Comparison of ENCODE assay signal across 18 cellular contexts in the genomic region with DNA sequence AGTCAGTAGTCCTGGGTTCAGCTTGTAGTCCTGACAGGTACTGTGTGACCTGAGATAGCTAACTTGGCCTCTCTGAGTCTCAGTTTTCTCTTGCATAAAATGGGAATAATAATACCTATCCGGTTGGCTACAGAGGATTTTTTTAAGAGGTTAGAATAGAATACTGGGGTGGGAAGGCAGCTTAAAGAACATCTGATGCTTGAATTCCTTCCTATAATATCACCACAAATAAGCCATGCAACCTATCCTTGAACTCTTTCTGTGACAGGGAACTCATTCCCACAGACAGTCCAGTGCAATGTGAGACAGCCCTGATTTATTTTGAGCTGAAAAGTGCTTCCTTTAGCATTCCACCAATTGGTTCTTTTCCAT.
DNase-seq lines count a peak whose midpoint lies in the region; ATAC-seq, FAIRE-seq and TF ChIP-seq lines count a peak whose summit lies in the region.
"Had no signal": no experiment of that assay in that cellular context is flagged by ENCODE, and none has a peak within 500 bp of the region (broad histone marks: within the 10 kb centered on the region; RNA-seq: fewer than 3 reads in every experiment).

No MANE protein-coding gene starts in this region.

- no peak for TF ChIP-seq RAD21 in HepG2 (CRISPR knock-in tag; IDR thresholded peaks at IDR 0.05)

- peaks cover 4% of the 10 kb centered on the region for H3K4me1 Mint-ChIP-seq in activated T-helper 2 cell treated with anti-CD3 and anti-CD28 coated beads, Interferon-gamma antibody, Interleukin-2, Interleukin-4, amounts not matched to agents 10 μg/mL and 5 μg/mL and 100 μg/mL, durations not matched to agents 14 hours and 24 hours and 36 hours (ENCODE audit: low read depth)

- peaks cover 44% of the 10 kb centered on the region for H3K4me1 ChIP-seq in HepG2 (ENCODE audit: insufficient read depth, low read length)
- no peaks in the 10 kb centered on the region for H3K4me1 ChIP-seq in right lobe of liver
- H3K4me1 ChIP-seq in esophagus muscularis mucosa, result peaks cover 18 to 56% (median 51%) of the 10 kb centered on the region in 4 donors
- H3K4me1 ChIP-seq in trophoblast cell (ENCODE audit: control insufficient read depth in 1 of 2, insufficient read depth in 2 of 2, low read length in 2 of 2), result peaks cover 7 to 19% of the 10 kb centered on the region in 2 experiments

- H3K36me3 Mint-ChIP-seq in activated T-helper 2 cell treated with anti-CD3 and anti-CD28 coated beads, Interferon-gamma antibody, Interleukin-2, Interleukin-4, amounts not matched to agents 10 μg/mL and 5 μg/mL and 100 μg/mL, durations not matched to agents 14 hours and 24 hours and 36 hours (ENCODE audit: low read depth), result no peaks in the 10 kb centered on the region
- H3K36me3 Mint-ChIP-seq: brain had no signal

- WGBS in HepG2 (ENCODE audit: low lambda C conversion rate), result 90% methylated on average over 1 of the region's 1 CpG
- WGBS in right lobe of liver (ENCODE audit: insufficient coverage, low coverage, low lambda C conversion rate, missing lambda C conversion rate), result 78% methylated on average over 1 of the region's 1 CpG
- 80% methylated on average over 1 of the region's 1 CpG for whole genome bisulfite sequencing in esophagus muscularis mucosa
- WGBS in trophoblast cell (ENCODE audit: extremely low coverage, insufficient coverage, insufficient read length), result no CpG with 5 or more reads among the region's 1 CpG

- no peak overlapping the region for H4K12ac ChIP-seq in trophoblast cell (ENCODE audit: low read depth, low read length)

- TF ChIP-seq EP300 in HepG2 (IDR thresholded peaks at IDR 0.05; ENCODE audit: low read depth in 2 of 2, low read length in 2 of 2) (no peak), HepG2 (CRISPR knock-in tag; IDR thresholded peaks at IDR 0.05; ENCODE audit: borderline replicate concordance) (no peak), esophagus muscularis mucosa (IDR thresholded peaks at IDR 0.05) (no peak)

- H3K4me3 Mint-ChIP-seq in activated T-helper 2 cell treated with anti-CD3 and anti-CD28 coated beads, Interferon-gamma antibody, Interleukin-2, Interleukin-4, amounts not matched to agents 10 μg/mL and 5 μg/mL and 100 μg/mL, durations not matched to agents 14 hours and 24 hours and 36 hours (ENCODE audit: low read depth), result no peak overlapping the region
- H3K4me3 Mint-ChIP-seq: brain; effector memory CD8-positive, alpha-beta T cell had no signal

- H2AK5ac ChIP-seq in trophoblast cell (ENCODE audit: low read length), result no peak overlapping the region

- H4K20me1 ChIP-seq in HepG2 (ENCODE audit: insufficient read depth, low read length), result no peaks in the 10 kb centered on the region

- H3K27me3 ChIP-seq in HepG2 (ENCODE audit: control insufficient read depth in 1 of 2, insufficient read depth in 2 of 2, low read length in 2 of 2) (no peaks in the 10 kb centered on the region), right lobe of liver (no peaks in the 10 kb centered on the region), esophagus muscularis mucosa (no peaks in the 10 kb centered on the region), trophoblast cell (ENCODE audit: insufficient read depth, low read length) (no peaks in the 10 kb centered on the region)

- H3K18ac ChIP-seq in trophoblast cell (ENCODE audit: low read length), result no peak overlapping the region

- no peak overlapping the region for H2BK5ac ChIP-seq in trophoblast cell (ENCODE audit: low read depth, low read length, poor library complexity)

- H3K14ac ChIP-seq in trophoblast cell (ENCODE audit: low read length), result no peak overlapping the region

- H4K91ac ChIP-seq in trophoblast cell (ENCODE audit: low read depth, low read length), result no peak overlapping the region

- H3K27me3 Mint-ChIP-seq in activated T-helper 2 cell treated with anti-CD3 and anti-CD28 coated beads, Interferon-gamma antibody, Interleukin-2, Interleukin-4, amounts not matched to agents 10 μg/mL and 5 μg/mL and 100 μg/mL, durations not matched to agents 14 hours and 24 hours and 36 hours (ENCODE audit: low read depth), result peaks cover 2% of the 10 kb centered on the region
- H3K27me3 Mint-ChIP-seq: brain; effector memory CD8-positive, alpha-beta T cell had no signal

- no peak overlapping the region for H3K27ac ChIP-seq in HepG2 (ENCODE audit: extremely low read length, insufficient read depth, low read length)
- peak overlapping the region in 1 of 3 donors; percentile 8 for H3K27ac ChIP-seq in right lobe of liver
- H3K27ac ChIP-seq in esophagus muscularis mucosa (replicated peaks in 1 of 4), result peak overlapping the region; percentile 45 to 68 (median 55)
- H3K27ac ChIP-seq in trophoblast cell (ENCODE audit: low read depth, low read length), result peak overlapping the region; percentile 82
- H3K27ac ChIP-seq: VCaP had no signal

- H3K4ac ChIP-seq in trophoblast cell (ENCODE audit: low read depth, low read length), result no peak overlapping the region

- TF ChIP-seq POLR2A in HepG2 (IDR thresholded peaks at IDR 0.05; ENCODE audit: insufficient read depth in 1 of 2, low read depth in 2 of 2, low read length in 2 of 2) (no peak), right lobe of liver (IDR thresholded peaks at IDR 0.05) (no peak), esophagus muscularis mucosa (IDR thresholded peaks at IDR 0.05; ENCODE audit: low read depth) (no peak)

- H3K79me1 ChIP-seq in trophoblast cell (ENCODE audit: low read length), result peaks cover 19% of the 10 kb centered on the region

- no peak for ATAC-seq in HepG2
- no peak for ATAC-seq in right lobe of liver
- no peak for ATAC-seq in GM18519 (IDR thresholded peaks at IDR 0.05; ENCODE audit: low FRiP score, unreplicated experiment)
- ATAC-seq in GM21825 (IDR thresholded peaks at IDR 0.05; ENCODE audit: unreplicated experiment), result no peak
- ATAC-seq: effector memory CD8-positive, alpha-beta T cell had no signal

- TF ChIP-seq CTCF in HepG2 (CRISPR knock-in tag; IDR thresholded peaks at IDR 0.05) (no peak), right lobe of liver (IDR thresholded peaks at IDR 0.05) (no peak), esophagus muscularis mucosa (IDR thresholded peaks at IDR 0.05) (no peak), D721Med (IDR thresholded peaks at IDR 0.05; ENCODE audit: insufficient read depth, missing control alignments) (no peak)

- H3K4me2 ChIP-seq in HepG2 (ENCODE audit: low read depth, low read length) (no peak overlapping the region), trophoblast cell (ENCODE audit: low read length) (no peak overlapping the region)

- DNase-seq in HepG2 (ENCODE audit: low spot score) (no peak), right lobe of liver (no peak), esophagus muscularis mucosa (ENCODE audit: extremely low spot score) (no peak), trophoblast cell (no peak), D721Med (ENCODE audit: insufficient read length, low spot score) (no peak)
- DNase-seq in activated T-helper 2 cell treated with anti-CD3 and anti-CD28 coated beads, Interferon-gamma antibody, Interleukin-2, Interleukin-4, amounts not matched to agents 10 μg/mL and 5 μg/mL and 100 μg/mL, durations not matched to agents 14 hours and 24 hours and 36 hours (ENCODE audit: low spot score), result no peak
- DNase-seq: activated CD8-positive, alpha-beta memory T cell treated with anti-CD3 and anti-CD28 coated beads for 24 hours; activated effector memory CD4-positive, alpha-beta T cell treated with Interleukin-2 at 50 U/mL for 16 hours; effector memory CD8-positive, alpha-beta T cell; GDM1; kidney; NCI-H2029; NCI-H524 treated with DMSO at 0.1 percent for 48 hours had no signal

- H2BK12ac ChIP-seq in trophoblast cell (ENCODE audit: low read length), result peak overlapping the region; percentile 55

- H3K9me3 Mint-ChIP-seq in activated T-helper 2 cell treated with anti-CD3 and anti-CD28 coated beads, Interferon-gamma antibody, Interleukin-2, Interleukin-4, amounts not matched to agents 10 μg/mL and 5 μg/mL and 100 μg/mL, durations not matched to agents 14 hours and 24 hours and 36 hours, result no peaks in the 10 kb centered on the region
- H3K9me3 Mint-ChIP-seq: effector memory CD8-positive, alpha-beta T cell had no signal

- H2AFZ ChIP-seq in HepG2 (ENCODE audit: low read length), result no peak overlapping the region
- no peak overlapping the region for H2AFZ ChIP-seq in trophoblast cell (ENCODE audit: insufficient read depth, low read length, poor library complexity)

- BruUV-seq in HepG2 (replicated peaks; lab: Mats Ljungman, UMichigan), result no TSS peak

- CTCF ChIA-PET in HepG2 (lab: Yijun Ruan, JAX; ENCODE audit: low intra/inter-chr PET ratio, low total read pairs), result no interaction called here

- no peak overlapping the region for H2BK120ac ChIP-seq in trophoblast cell (ENCODE audit: insufficient read depth, low read length, poor library complexity)

- POLR2A ChIA-PET in HepG2 (lab: Yijun Ruan, JAX), result interaction anchor here (0.9 to 3.3 kb wide), 9 partner anchors 9 to 108 kb away, joined by 3 to 22 read pairs (median 5); no protein-coding TSS in a partner anchor

- H3K79me2 ChIP-seq in HepG2 (ENCODE audit: insufficient read depth, low read length) (no peaks in the 10 kb centered on the region), trophoblast cell (ENCODE audit: control insufficient read depth, insufficient read depth, low read length, poor library complexity) (no peaks in the 10 kb centered on the region)

- intact Hi-C loops in HepG2 (cut with micrococcal nuclease; ENCODE audit: unreplicated experiment), result no loop called here
- intact Hi-C loops in right lobe of liver (cut with DNase I), result no loop called here
- intact Hi-C loops in esophagus muscularis mucosa (cut with DNase I), result no loop called here
- intact Hi-C loops in activated T-helper 2 cell treated with anti-CD3 and anti-CD28 coated beads, Interferon-gamma antibody, Interleukin-2, Interleukin-4, amounts not matched to agents 10 μg/mL and 5 μg/mL and 100 μg/mL, durations not matched to agents 14 hours and 24 hours and 36 hours (cut with micrococcal nuclease), result no loop called here

- no peak overlapping the region for H3K9ac ChIP-seq in HepG2 (ENCODE audit: insufficient read depth, low read depth, low read length)
- no peak overlapping the region for H3K9ac ChIP-seq in trophoblast cell (ENCODE audit: low read length)

- no peak overlapping the region for H3K27ac Mint-ChIP-seq in activated T-helper 2 cell treated with anti-CD3 and anti-CD28 coated beads, Interferon-gamma antibody, Interleukin-2, Interleukin-4, amounts not matched to agents 10 μg/mL and 5 μg/mL and 100 μg/mL, durations not matched to agents 14 hours and 24 hours and 36 hours

- in situ Hi-C loops in HepG2 (cut with HindIII; ENCODE audit: extremely low pct_ligation_motif_present, low pct_unique_long_range_greater_than_20kb), result loop anchor here (10.0 kb wide), 1 partner anchor 110 kb away; no protein-coding TSS in a partner anchor

- no peaks in the 10 kb centered on the region for H3K9me3 ChIP-seq in HepG2 (ENCODE audit: low read length)
- no peaks in the 10 kb centered on the region for H3K9me3 ChIP-seq in right lobe of liver
- no peaks in the 10 kb centered on the region for H3K9me3 ChIP-seq in esophagus muscularis mucosa
- H3K9me3 ChIP-seq in trophoblast cell (ENCODE audit: insufficient read depth, low read depth, low read length), result no peaks in the 10 kb centered on the region

- FAIRE-seq in HepG2 (lab: Jason Lieb, UNC), result no peak
- no peak for FAIRE-seq in D721Med (lab: Jason Lieb, UNC)
- FAIRE-seq: GM19239, kidney had no signal

- no peak overlapping the region for H4K8ac ChIP-seq in trophoblast cell (ENCODE audit: low read depth, low read length)

- H3K4me3 ChIP-seq in HepG2 (replicated peaks in 1 of 3; ENCODE audit: insufficient read depth in 1 of 3, low read depth in 2 of 3, low read length in 3 of 3), result no peak overlapping the region
- H3K4me3 ChIP-seq in right lobe of liver, result no peak overlapping the region
- no peak overlapping the region for H3K4me3 ChIP-seq in esophagus muscularis mucosa
- H3K4me3 ChIP-seq in trophoblast cell (ENCODE audit: low read depth, low read length), result no peak overlapping the region

- no peak overlapping the region for H3K23ac ChIP-seq in trophoblast cell (ENCODE audit: low read length)

- H3K36me3 ChIP-seq in HepG2 (replicated peaks in 1 of 2; ENCODE audit: control insufficient read depth in 1 of 2, insufficient read depth in 2 of 2, low read length in 2 of 2) (no peaks in the 10 kb centered on the region), right lobe of liver (no peaks in the 10 kb centered on the region), esophagus muscularis mucosa (no peaks in the 10 kb centered on the region), trophoblast cell (ENCODE audit: control insufficient read depth in 1 of 2, insufficient read depth in 2 of 2, low read length in 2 of 2) (no peaks in the 10 kb centered on the region)
